10 cellular contexts compared by ENCODE assay signal in the genomic region with DNA sequence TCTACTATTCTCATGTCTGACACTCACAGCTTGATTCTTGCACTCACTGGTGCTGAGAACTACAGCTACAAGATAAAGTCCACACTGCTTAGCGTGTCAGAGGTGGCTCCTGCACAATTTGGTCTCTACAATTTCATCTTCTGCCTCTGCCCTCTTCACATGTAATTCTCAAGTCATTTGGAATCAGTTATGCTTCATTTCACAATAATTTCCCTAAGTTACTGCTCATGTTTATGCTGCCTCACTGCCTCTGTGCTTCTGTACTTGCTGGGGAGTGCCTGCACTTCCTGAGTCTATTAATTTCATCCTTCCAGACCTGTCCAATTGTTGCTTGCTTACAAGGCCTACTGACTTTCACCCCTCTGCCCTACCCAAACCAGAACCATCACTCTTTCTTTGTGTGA. TPM values are rescaled to one million over a fixed set of nuclear protein-coding genes. Genes with fewer than 3 reads are reported as not detected.
A peak's percentile ranks its signal among the peaks of the same experiment; 100 is the strongest.
DNase-seq lines count a peak whose midpoint lies in the region; ATAC-seq and TF ChIP-seq lines count a peak whose summit lies in the region.
"Had no signal": no experiment of that assay in that cellular context is flagged by ENCODE, and none has a peak within 500 bp of the region (broad histone marks: within the 10 kb centered on the region; RNA-seq: fewer than 3 reads in every experiment).

No MANE protein-coding gene starts in this region.

- no peaks in the 10 kb centered on the region for H3K36me3 Mint-ChIP-seq in CD4-positive, alpha-beta T cell (ENCODE audit: low read depth)

- no peak overlapping the region for H4K91ac ChIP-seq in neuronal stem cell (ENCODE audit: low read depth, low read length, poor library complexity)

- H3K27ac ChIP-seq in esophagus squamous epithelium (peak overlapping the region; percentile 57 to 78 (median 67)), neuronal stem cell (replicated peaks; ENCODE audit: low read length) (no peak overlapping the region)
- H3K27ac ChIP-seq in CD4-positive, alpha-beta T cell (ENCODE audit: low read depth, low read length), result no peak overlapping the region

- H3K23ac ChIP-seq in neuronal stem cell (ENCODE audit: low read depth, low read length, poor library complexity), result no peak overlapping the region

- 63 to 80% methylated on average over 1 of the region's 1 CpG for WGBS in esophagus squamous epithelium, 2 donors
- WGBS in neuronal stem cell (ENCODE audit: extremely low coverage in 2 of 2, insufficient read length in 2 of 2, insufficient replicate concordance in 1 of 2), 2 donors, result no CpG with 5 or more reads among the region's 1 CpG

- H2BK12ac ChIP-seq in neuronal stem cell (ENCODE audit: low read length), result no peak overlapping the region

- H3K4me1 ChIP-seq in esophagus squamous epithelium (peaks cover 20 to 28% (median 25%) of the 10 kb centered on the region in 3 donors), neuronal stem cell (ENCODE audit: control insufficient read depth in 2 of 2, insufficient read depth in 1 of 2, low read depth in 1 of 2, low read length in 2 of 2) (peaks cover 2 to 11% of the 10 kb centered on the region in 2 donors)

- CTCF ChIA-PET in CD4-positive, alpha-beta T cell (lab: Charles Lee), result interaction anchor here (3.5 kb wide), 1 partner anchor 43 kb away, joined by 25 read pairs; no protein-coding TSS in a partner anchor

- no peak overlapping the region for H2BK120ac ChIP-seq in neuronal stem cell (ENCODE audit: low read depth, low read length)

- TF ChIP-seq POLR2A in esophagus squamous epithelium (IDR thresholded peaks at IDR 0.05), result no peak

- no peak overlapping the region for H3K4me3 Mint-ChIP-seq in CD4-positive, alpha-beta T cell

- H2AK5ac ChIP-seq in neuronal stem cell (ENCODE audit: low read depth, low read length), result no peak overlapping the region

- ATAC-seq in GM19328 (IDR thresholded peaks at IDR 0.05; ENCODE audit: unreplicated experiment), result no peak
- no peak for ATAC-seq in CD4-positive, alpha-beta T cell (ENCODE audit: poor library complexity)

- no peaks in the 10 kb centered on the region for H3K9me3 Mint-ChIP-seq in CD4-positive, alpha-beta T cell

- H3K4me1 Mint-ChIP-seq in CD4-positive, alpha-beta T cell (ENCODE audit: low read depth), result no peaks in the 10 kb centered on the region

- H3K27me3 Mint-ChIP-seq in CD4-positive, alpha-beta T cell, result no peaks in the 10 kb centered on the region

- H3K9ac ChIP-seq in neuronal stem cell (ENCODE audit: low read depth, low read length, poor library complexity), result no peak overlapping the region

- no peak for TF ChIP-seq CTCF in esophagus squamous epithelium (IDR thresholded peaks at IDR 0.05)
- TF ChIP-seq CTCF in CD4-positive, alpha-beta T cell (IDR thresholded peaks at IDR 0.05), result no peak

- POLR2A ChIA-PET in CD4-positive, alpha-beta T cell (lab: Charles Lee), result no interaction called here

- H3K4ac ChIP-seq in neuronal stem cell (ENCODE audit: low read length), result no peak overlapping the region

- H3K14ac ChIP-seq in neuronal stem cell (ENCODE audit: low read length), result no peak overlapping the region

- H3K27ac Mint-ChIP-seq in CD4-positive, alpha-beta T cell, result no peak overlapping the region

- DNase-seq in AG20443 (ENCODE audit: low spot score), result peak; percentile 52
- DNase-seq in NCI-H2227 treated with DMSO at 0.1 percent for 48 hours (lab: John Stamatoyannopoulos, UW), result peak; percentile 64
- DNase-seq in esophagus squamous epithelium (lab: John Stamatoyannopoulos, UW), result no peak
- no peak for DNase-seq in neuronal stem cell (ENCODE audit: low spot score)
- no peak for DNase-seq in CD4-positive, alpha-beta T cell
- DNase-seq in epidermal melanocyte (ENCODE audit: insufficient read length, low spot score), result no peak
- no peak for DNase-seq in COLO829 (ENCODE audit: low spot score)
- DNase-seq: GOT3, NCI-H1436 had no signal

- H3K4me3 ChIP-seq in esophagus squamous epithelium (no peak overlapping the region), neuronal stem cell (ENCODE audit: low read length in 2 of 2) (no peak overlapping the region)

- H2BK15ac ChIP-seq in neuronal stem cell (ENCODE audit: low read length), result no peak overlapping the region

- H3K27me3 ChIP-seq in esophagus squamous epithelium (no peaks in the 10 kb centered on the region), neuronal stem cell (ENCODE audit: control insufficient read depth in 3 of 3, insufficient read depth in 3 of 3, low read depth in 1 of 3, low read length in 3 of 3) (no peaks in the 10 kb centered on the region)
- no peaks in the 10 kb centered on the region for H3K27me3 ChIP-seq in CD4-positive, alpha-beta T cell (ENCODE audit: control insufficient read depth, insufficient read depth, low read length)

- H2AFZ ChIP-seq in neuronal stem cell (ENCODE audit: low read length), result peak overlapping the region; percentile 77

- no peak overlapping the region for H3K18ac ChIP-seq in neuronal stem cell (ENCODE audit: low read length)

- H4K8ac ChIP-seq in neuronal stem cell (ENCODE audit: low read depth, low read length), result no peak overlapping the region

- H3K9me3 ChIP-seq in esophagus squamous epithelium (no peaks in the 10 kb centered on the region), neuronal stem cell (replicated peaks in 1 of 2; ENCODE audit: control insufficient read depth in 2 of 2, insufficient read depth in 1 of 2, low read depth in 1 of 2, low read length in 2 of 2) (no peaks in the 10 kb centered on the region)
- no peaks in the 10 kb centered on the region for H3K9me3 ChIP-seq in CD4-positive, alpha-beta T cell (ENCODE audit: control insufficient read depth, low read length)

- intact Hi-C loops in esophagus squamous epithelium (cut with DNase I), result loop anchor here (10.0 kb wide), 1 partner anchor 103 kb away; a partner anchor contains a TSS
- intact Hi-C loops in CD4-positive, alpha-beta T cell (cut with DNase I, micrococcal nuclease), result loop anchor here in 1 of 2 experiments (2.0 to 5.0 kb wide), 2 partner anchors 41 to 165 kb away; no protein-coding TSS in a partner anchor

- no peak overlapping the region for H3K4me2 ChIP-seq in neuronal stem cell (ENCODE audit: insufficient read depth, low read length, poor library complexity, severe bottlenecking)

- H3K79me1 ChIP-seq in neuronal stem cell (ENCODE audit: low read depth, low read length), result no peaks in the 10 kb centered on the region

- no peak overlapping the region for H2BK5ac ChIP-seq in neuronal stem cell (ENCODE audit: low read length)

- no peaks in the 10 kb centered on the region for H3K36me3 ChIP-seq in esophagus squamous epithelium
- no peaks in the 10 kb centered on the region for H3K36me3 ChIP-seq in neuronal stem cell (replicated peaks in 1 of 2; ENCODE audit: control insufficient read depth in 2 of 2, insufficient read depth in 2 of 2, low read length in 2 of 2)

RNA-seq across cellular contexts. Expression of a gene that starts 11.6 kb away (rescaled TPM):
- 10 to 100 TPM; 36.7 to 69.8 (median 67.7) TPM for total RNA-seq in esophagus squamous epithelium
- 33.1 TPM for polyA plus RNA-seq in neuronal stem cell (2013, experiment 1 of 2)
- polyA plus RNA-seq in neuronal stem cell (2013, experiment 2 of 2), result 33.9 TPM
- total RNA-seq in CD4-positive, alpha-beta T cell, result 10 to 100 TPM; 20.0 to 21.1 TPM

Comparison
In these comparisons a context has a peak if more than half of its experiments do, and no peak if none do; other contexts are left out.
1. DNase-seq: peak in AG20443 (single experiment) and NCI-H2227 treated with DMSO at 0.1 percent for 48 hours (single experiment); none in esophagus squamous epithelium (single experiment), neuronal stem cell (single experiment), CD4-positive, alpha-beta T cell (0 of 10), epidermal melanocyte (single experiment) and COLO829 (single experiment).
2. H3K27ac ChIP-seq: peak in esophagus squamous epithelium (4 of 4); none in neuronal stem cell (single experiment) and CD4-positive, alpha-beta T cell (single experiment).